In genomic region chr16:2468142-2468724, GRCh38 we compare ENCODE assay signal across 6 cellular contexts. TPM values are rescaled to one million over a fixed set of nuclear protein-coding genes. Genes with fewer than 3 reads are reported as not detected.
DNase-seq lines count a peak whose midpoint lies in the region; ATAC-seq and TF ChIP-seq lines count a peak whose summit lies in the region.

No MANE protein-coding gene starts in this region.

- H3K36me3 ChIP-seq in KMS-11 (ENCODE audit: insufficient read depth) = no peaks in the 10 kb centered on the region
- H3K36me3 ChIP-seq in trophoblast cell (ENCODE audit: control insufficient read depth in 1 of 2, insufficient read depth in 2 of 2, low read length in 2 of 2) = peaks cover 2 to 4% of the 10 kb centered on the region in 2 experiments

- no peak for DNase-seq in AG09309 (ENCODE audit: low read depth)
- peak in 1 of 61 donors; percentile 17 for DNase-seq in caudate nucleus (lab: John Stamatoyannopoulos, UW)
- DNase-seq in trophoblast cell = peak in 1 of 2 donors; percentile 43

- no peak overlapping the region for H3K23ac ChIP-seq in trophoblast cell (ENCODE audit: low read length)

- H3K4me1 ChIP-seq in KMS-11 (ENCODE audit: low read depth, poor library complexity, severe bottlenecking) = peaks cover 42% of the 10 kb centered on the region
- H3K4me1 ChIP-seq in trophoblast cell (ENCODE audit: control insufficient read depth in 1 of 2, insufficient read depth in 2 of 2, low read length in 2 of 2) = peaks cover 16 to 25% of the 10 kb centered on the region in 2 experiments

- H3K79me2 ChIP-seq in KMS-11 (ENCODE audit: insufficient read depth, low read depth) (no peaks in the 10 kb centered on the region), trophoblast cell (ENCODE audit: control insufficient read depth, insufficient read depth, low read length, poor library complexity) (peaks cover 3% of the 10 kb centered on the region)

- peaks cover 6% of the 10 kb centered on the region for H3K9me3 ChIP-seq in trophoblast cell (ENCODE audit: insufficient read depth, low read depth, low read length)

- H4K91ac ChIP-seq in trophoblast cell (ENCODE audit: low read depth, low read length) = peak overlapping the region; percentile 33

- peak overlapping the region; percentile 8 for H2BK120ac ChIP-seq in trophoblast cell (ENCODE audit: insufficient read depth, low read length, poor library complexity)

- H2AK5ac ChIP-seq in trophoblast cell (ENCODE audit: low read length) = no peak overlapping the region

- peaks cover 3% of the 10 kb centered on the region for H3K79me1 ChIP-seq in trophoblast cell (ENCODE audit: low read length)

- no CpG with 5 or more reads among the region's 51 CpGs for WGBS in trophoblast cell (ENCODE audit: extremely low coverage, insufficient coverage, insufficient read length)

- H3K4me3 ChIP-seq in AG09309 (ENCODE audit: control insufficient read depth, low read depth, low read length) (peak overlapping the region; percentile 39), KMS-11 (IDR thresholded peaks at IDR 0.05; ENCODE audit: insufficient read depth, low read depth, low read length) (no peak overlapping the region), trophoblast cell (ENCODE audit: low read depth, low read length) (peak overlapping the region; percentile 29)

- peak overlapping the region; percentile 75 for H3K18ac ChIP-seq in trophoblast cell (ENCODE audit: low read length)

- ATAC-seq in GM21619 (IDR thresholded peaks at IDR 0.05; ENCODE audit: unreplicated experiment) = no peak
- ATAC-seq in HG03442 (IDR thresholded peaks at IDR 0.05; ENCODE audit: unreplicated experiment) = no peak

- H3K27ac ChIP-seq in KMS-11 = no peak overlapping the region
- H3K27ac ChIP-seq in caudate nucleus (ENCODE audit: low read depth, low read length) = peak overlapping the region; percentile 44
- H3K27ac ChIP-seq in trophoblast cell (ENCODE audit: low read depth, low read length) = no peak overlapping the region

- H4K8ac ChIP-seq in trophoblast cell (ENCODE audit: low read depth, low read length) = peak overlapping the region; percentile 83

- peak overlapping the region; percentile 47; the same call in 1 of the 2 replicates for H3K9ac ChIP-seq in KMS-11
- H3K9ac ChIP-seq in trophoblast cell (ENCODE audit: low read length) = no peak overlapping the region

- H2AFZ ChIP-seq in KMS-11 (ENCODE audit: low read depth) (peak overlapping the region; percentile 30; the same call in 1 of the 2 replicates), trophoblast cell (ENCODE audit: insufficient read depth, low read length, poor library complexity) (peak overlapping the region; percentile 32)

- H2BK5ac ChIP-seq in trophoblast cell (ENCODE audit: low read depth, low read length, poor library complexity) = no peak overlapping the region

- peak overlapping the region; percentile 51 for H4K12ac ChIP-seq in trophoblast cell (ENCODE audit: low read depth, low read length)

- peak overlapping the region; percentile 77 for H3K14ac ChIP-seq in trophoblast cell (ENCODE audit: low read length)

- no peak overlapping the region for H2BK12ac ChIP-seq in trophoblast cell (ENCODE audit: low read length)

- TF ChIP-seq CTCF in AG09309 (IDR thresholded peaks at IDR 0.05; ENCODE audit: control insufficient read depth, insufficient read depth, low read depth, low read length, missing control alignments) (no peak), KMS-11 (conservative IDR thresholded peaks at IDR 0.05; ENCODE audit: low read depth, low read length) (no peak)

- H3K4me2 ChIP-seq in KMS-11 (peak overlapping the region; percentile 86), trophoblast cell (ENCODE audit: low read length) (peak overlapping the region; percentile 57)

- H3K27me3 ChIP-seq in KMS-11 (ENCODE audit: insufficient read depth, low read depth) = peaks cover 37% of the 10 kb centered on the region
- H3K27me3 ChIP-seq in trophoblast cell (ENCODE audit: insufficient read depth, low read length) = peaks cover 49% of the 10 kb centered on the region

- no peaks in the 10 kb centered on the region for H4K20me1 ChIP-seq in KMS-11 (ENCODE audit: insufficient read depth)

- H3K4ac ChIP-seq in trophoblast cell (ENCODE audit: low read depth, low read length) = no peak overlapping the region

RNA-seq across cellular contexts. Expression of gene NTN3, which starts 2.9 kb away (rescaled TPM):
- 0.03 and 0.04 TPM in 2 replicates for polyA plus RNA-seq in trophoblast cell (2013)

RNA-seq across cellular contexts. Expression of gene TBC1D24, which starts 6.7 kb away (rescaled TPM):
- 4.0 TPM in 2 replicates for polyA plus RNA-seq in trophoblast cell (2013)

RNA-seq across cellular contexts. Expression of gene TEDC2, which starts 8.3 kb away (rescaled TPM):
- polyA plus RNA-seq in trophoblast cell (2013) = 9.0 and 9.9 TPM in 2 replicates

RNA-seq across cellular contexts. Expression of gene CCNF, which starts 39.0 kb away (rescaled TPM):
- polyA plus RNA-seq in trophoblast cell (2013) = 15.0 and 15.3 TPM in 2 replicates

RNA-seq across cellular contexts. Expression of gene ATP6V0C, which starts 45.5 kb away (rescaled TPM):
- 722 and 724 TPM in 2 replicates for polyA plus RNA-seq in trophoblast cell (2013)
